ENCODE assay signal across 8 cellular contexts in the genomic region with DNA sequence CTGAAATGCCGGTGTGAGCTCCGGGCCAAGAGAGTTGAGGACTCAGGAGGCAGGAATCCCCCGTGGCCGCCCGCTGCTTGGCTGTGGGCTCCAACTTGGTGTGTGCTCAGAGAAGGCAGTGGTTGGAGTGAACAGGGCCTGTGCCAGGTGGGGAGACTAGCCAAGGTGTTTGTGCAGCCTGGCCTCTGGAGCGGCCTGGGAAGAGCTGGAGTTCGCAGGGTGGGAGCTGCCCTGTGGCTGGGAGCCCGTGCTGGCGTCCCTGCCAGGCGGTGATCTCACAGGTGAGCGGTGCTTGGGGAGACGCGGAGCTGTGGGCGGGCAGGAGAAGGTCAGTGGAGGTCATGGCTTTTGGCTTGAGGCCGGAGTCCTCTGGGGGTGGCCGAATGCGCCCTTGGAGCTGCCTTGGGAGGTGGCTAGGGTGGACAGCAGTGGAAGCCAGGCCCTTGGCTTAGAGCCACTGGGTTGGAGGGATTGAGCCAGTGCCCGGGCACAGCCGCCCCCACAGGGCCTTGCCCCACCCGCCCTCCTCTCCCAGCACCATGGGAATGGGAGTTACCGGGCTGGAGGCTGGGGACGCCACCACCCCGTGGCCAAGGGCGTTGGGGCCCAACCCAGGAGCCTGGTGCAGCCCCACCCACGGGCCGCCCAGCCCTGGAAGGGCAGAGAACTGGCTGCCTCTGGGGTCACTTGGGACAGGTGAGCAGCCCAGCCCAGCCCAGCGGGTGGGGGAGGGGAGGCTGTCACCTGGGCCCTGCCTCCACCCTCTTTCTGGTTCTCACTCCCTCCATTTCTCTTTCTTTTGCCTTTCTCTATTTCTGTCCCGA. TPM values are rescaled to one million over a fixed set of nuclear protein-coding genes. Genes with fewer than 3 reads are reported as not detected.
DNase-seq lines count a peak whose midpoint lies in the region; ATAC-seq, FAIRE-seq and TF ChIP-seq lines count a peak whose summit lies in the region.

No MANE protein-coding gene starts in this region.

- CTCF ChIA-PET in activated CD8-positive, alpha-beta T cell treated with anti-CD3 and anti-CD28 coated beads for 36 hours (lab: Charles Lee) = interaction anchor here (0.9 to 16.1 kb wide), 2 partner anchors 13 to 18 kb away, joined by 4 to 449 read pairs; partner anchors contain the start of gene ATP5F1D

- peaks cover 0 to 7% (median 2%) of the 10 kb centered on the region in 3 donors for H3K36me3 ChIP-seq in pancreas

- H3K4me1 Mint-ChIP-seq in HFFc6 (ENCODE audit: low read depth) = peaks cover 70% of the 10 kb centered on the region
- H3K4me1 Mint-ChIP-seq in activated CD8-positive, alpha-beta T cell treated with anti-CD3 and anti-CD28 coated beads for 36 hours (ENCODE audit: low read depth) = peaks cover 56% of the 10 kb centered on the region

- FAIRE-seq in pancreas (lab: Jason Lieb, UNC) = no peak

- no peaks in the 10 kb centered on the region for H3K9me3 Mint-ChIP-seq in HFFc6
- no peaks in the 10 kb centered on the region for H3K9me3 Mint-ChIP-seq in activated CD8-positive, alpha-beta T cell treated with anti-CD3 and anti-CD28 coated beads for 36 hours

- H3K4me1 ChIP-seq in foreskin keratinocyte (peaks cover 13% of the 10 kb centered on the region), pancreas (peaks cover 29 to 65% (median 31%) of the 10 kb centered on the region in 3 donors)

- H3K27me3 Mint-ChIP-seq in HFFc6 (ENCODE audit: insufficient read depth) = peaks cover 22% of the 10 kb centered on the region
- no peaks in the 10 kb centered on the region for H3K27me3 Mint-ChIP-seq in activated CD8-positive, alpha-beta T cell treated with anti-CD3 and anti-CD28 coated beads for 36 hours

- H3K27ac ChIP-seq in foreskin keratinocyte = peak overlapping the region; percentile 25
- peak overlapping the region; percentile 95 to 98 (median 97) for H3K27ac ChIP-seq in pancreas

- intact Hi-C loops in activated CD8-positive, alpha-beta T cell treated with anti-CD3 and anti-CD28 coated beads for 36 hours (cut with micrococcal nuclease) = no loop called here
- intact Hi-C loops in pancreas (cut with DNase I) = no loop called here

- no peak for ATAC-seq in activated CD8-positive, alpha-beta T cell treated with anti-CD3 and anti-CD28 coated beads for 36 hours
- no peak for ATAC-seq in foreskin keratinocyte
- ATAC-seq in pancreas = peak; percentile 60 to 70 (median 66)

- peak overlapping the region in 2 of 4 donors; percentile 62 to 73 for H3K4me3 ChIP-seq in pancreas

- POLR2A ChIA-PET in activated CD8-positive, alpha-beta T cell treated with anti-CD3 and anti-CD28 coated beads for 36 hours (lab: Charles Lee) = interaction anchor here (0.7 to 2.6 kb wide), 11 partner anchors 9 to 176 kb away, joined by 3 to 9 read pairs (median 4); partner anchors contain the start of gene FAM174C

- H3K36me3 Mint-ChIP-seq in HFFc6 (ENCODE audit: low read depth) = peaks cover 5% of the 10 kb centered on the region; the same call in 1 of the 2 replicates
- H3K36me3 Mint-ChIP-seq in activated CD8-positive, alpha-beta T cell treated with anti-CD3 and anti-CD28 coated beads for 36 hours (ENCODE audit: low read depth) = peaks cover 26% of the 10 kb centered on the region

- peak overlapping the region; percentile 96 for H3K27ac Mint-ChIP-seq in HFFc6
- peak overlapping the region; percentile 93 for H3K27ac Mint-ChIP-seq in activated CD8-positive, alpha-beta T cell treated with anti-CD3 and anti-CD28 coated beads for 36 hours

- WGBS in pancreas, 2 donors = 8 to 9% methylated on average over 24 to 28 of the region's 28 CpGs

- no peak for TF ChIP-seq CTCF in HFFc6 (IDR thresholded peaks at IDR 0.05)
- no peak for TF ChIP-seq CTCF in activated CD8-positive, alpha-beta T cell treated with anti-CD3 and anti-CD28 coated beads for 36 hours (IDR thresholded peaks at IDR 0.05)
- no peak for TF ChIP-seq CTCF in foreskin keratinocyte (conservative IDR thresholded peaks at IDR 0.05)
- TF ChIP-seq CTCF in pancreas (IDR thresholded peaks at IDR 0.05) = no peak

- in situ Hi-C loops in ACHN (cut with HindIII; ENCODE audit: low pct_ligation_motif_present, low pct_unique_long_range_greater_than_20kb, low sequenced_read_pairs) = no loop called here

- DNase-seq in ACHN (peak; percentile 69), HFFc6 (peak; percentile 36), foreskin keratinocyte (no peak), pancreas (peak; percentile 89 to 99 (median 98)), GM03348 (ENCODE audit: low spot score) (no peak), iPS-NIHi7 (ENCODE audit: extremely low spot score) (no peak), epidermal melanocyte (ENCODE audit: insufficient read length, low spot score) (no peak)
- peak; percentile 55 for DNase-seq in activated CD8-positive, alpha-beta T cell treated with anti-CD3 and anti-CD28 coated beads for 36 hours

- no peaks in the 10 kb centered on the region for H3K27me3 ChIP-seq in foreskin keratinocyte
- no peaks in the 10 kb centered on the region for H3K27me3 ChIP-seq in pancreas

- H3K9me3 ChIP-seq in pancreas = no peaks in the 10 kb centered on the region

- peak overlapping the region; percentile 86 for H3K4me3 Mint-ChIP-seq in HFFc6
- peak overlapping the region; percentile 98 for H3K4me3 Mint-ChIP-seq in activated CD8-positive, alpha-beta T cell treated with anti-CD3 and anti-CD28 coated beads for 36 hours

RNA-seq across cellular contexts. Expression of gene CIRBP, which starts 7.1 kb away (rescaled TPM):
- 100 to 1,000 TPM; 160 to 243 (median 190) TPM for total RNA-seq in HFFc6 (2021; fragmentation: NEBNext Ultra II Directional; extraction: Animal tissue kit (Norgen Biotek cat#: 25700))
- total RNA-seq in activated CD8-positive, alpha-beta T cell treated with anti-CD3 and anti-CD28 coated beads for 36 hours = 100 to 1,000 TPM; 161 to 180 TPM
- 95.4 and 99.9 TPM in 2 replicates for total RNA-seq in foreskin keratinocyte
- 128 and 129 TPM in 2 replicates for polyA plus RNA-seq in foreskin keratinocyte
- 100 to 1,000 TPM; 232 to 607 (median 483) TPM for total RNA-seq in pancreas
- 1,000 to 10,000 TPM in 1 of 2 donors, 100 to 1,000 TPM in 1; 802 to 1,009 TPM for polyA plus RNA-seq in pancreas

RNA-seq across cellular contexts. Expression of gene FAM174C, which starts 13.3 kb away (rescaled TPM):
- total RNA-seq in HFFc6 (2021; fragmentation: NEBNext Ultra II Directional; extraction: Animal tissue kit (Norgen Biotek cat#: 25700)) = 10 to 100 TPM; 54.2 to 77.6 (median 63.8) TPM
- 10 to 100 TPM; 77.0 to 88.0 TPM for total RNA-seq in activated CD8-positive, alpha-beta T cell treated with anti-CD3 and anti-CD28 coated beads for 36 hours
- total RNA-seq in foreskin keratinocyte (48.1 and 50.9 TPM in 2 replicates), pancreas (10 to 100 TPM; 16.1 to 26.1 (median 22.9) TPM)
- polyA plus RNA-seq in foreskin keratinocyte (79.6 and 91.6 TPM in 2 replicates), pancreas (10 to 100 TPM; 69.8 to 83.4 TPM)

RNA-seq across cellular contexts. Expression of gene MIDN, which starts 13.7 kb away (rescaled TPM):
- total RNA-seq in HFFc6 (2021; fragmentation: NEBNext Ultra II Directional; extraction: Animal tissue kit (Norgen Biotek cat#: 25700)) = 10 to 100 TPM; 58.4 to 73.3 (median 67.4) TPM
- total RNA-seq in activated CD8-positive, alpha-beta T cell treated with anti-CD3 and anti-CD28 coated beads for 36 hours = 10 to 100 TPM; 41.1 to 43.9 TPM
- total RNA-seq in foreskin keratinocyte (21.3 and 24.4 TPM in 2 replicates), pancreas (10 to 100 TPM; 32.1 to 78.0 (median 49.1) TPM)
- polyA plus RNA-seq in foreskin keratinocyte (16.6 and 17.7 TPM in 2 replicates), pancreas (10 to 100 TPM; 36.6 to 49.1 TPM)

RNA-seq across cellular contexts. Expression of gene ATP5F1D, which starts 20.5 kb away (rescaled TPM):
- total RNA-seq in HFFc6 (2021; fragmentation: NEBNext Ultra II Directional; extraction: Animal tissue kit (Norgen Biotek cat#: 25700)) = 100 to 1,000 TPM; 190 to 243 (median 217) TPM
- 100 to 1,000 TPM; 186 to 199 TPM for total RNA-seq in activated CD8-positive, alpha-beta T cell treated with anti-CD3 and anti-CD28 coated beads for 36 hours
- 133 and 135 TPM in 2 replicates for total RNA-seq in foreskin keratinocyte
- polyA plus RNA-seq in foreskin keratinocyte = 244 and 259 TPM in 2 replicates
- 100 to 1,000 TPM in 5 of 6 donors, 10 to 100 TPM in 1; 97.3 to 192 (median 149) TPM for total RNA-seq in pancreas
- 100 to 1,000 TPM; 173 to 515 TPM for polyA plus RNA-seq in pancreas

RNA-seq across cellular contexts. Expression of gene EFNA2, which starts 23.6 kb away (rescaled TPM):
- total RNA-seq in HFFc6 (2021; fragmentation: NEBNext Ultra II Directional; extraction: Animal tissue kit (Norgen Biotek cat#: 25700)) = not detected
- total RNA-seq in activated CD8-positive, alpha-beta T cell treated with anti-CD3 and anti-CD28 coated beads for 36 hours = not detected
- total RNA-seq in foreskin keratinocyte = not detected in 2 replicates
- not detected in 2 replicates for polyA plus RNA-seq in foreskin keratinocyte
- total RNA-seq in pancreas = under 1 TPM in 2 of 6 donors, not detected in 4; 0.22 to 0.94 TPM
- polyA plus RNA-seq in pancreas = not detected

Comparison
In these comparisons a context has a peak if more than half of its experiments do, and no peak if none do; other contexts are left out.
1. DNase-seq: peak in ACHN (single experiment), HFFc6 (single experiment), activated CD8-positive, alpha-beta T cell treated with anti-CD3 and anti-CD28 coated beads for 36 hours (single experiment) and pancreas (6 of 6); none in foreskin keratinocyte (0 of 2), GM03348 (single experiment), iPS-NIHi7 (single experiment) and epidermal melanocyte (single experiment).
2. ATAC-seq: peak in pancreas (4 of 4); none in activated CD8-positive, alpha-beta T cell treated with anti-CD3 and anti-CD28 coated beads for 36 hours (single experiment) and foreskin keratinocyte (single experiment).